ENCODE assay signal across 20 cellular contexts in the genomic region with DNA sequence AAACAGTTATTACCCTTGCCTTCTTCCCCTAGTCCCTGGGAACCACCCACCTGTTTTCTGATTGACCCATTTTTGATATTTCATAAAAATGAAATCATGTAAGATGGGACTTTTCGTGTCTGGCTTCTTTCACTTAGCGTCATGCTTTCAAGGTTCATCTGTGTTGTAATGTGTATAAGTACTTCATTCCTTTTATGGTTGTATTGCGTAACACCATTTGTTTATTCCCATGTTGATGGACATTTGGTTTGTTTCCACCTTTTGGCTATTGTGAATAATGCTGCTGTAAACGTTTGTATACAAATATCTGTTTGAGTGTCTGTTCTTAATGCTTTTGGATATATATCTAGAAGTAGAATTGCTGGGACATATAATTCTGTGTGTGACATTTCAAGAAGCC.
DNase-seq lines count a peak whose midpoint lies in the region; ATAC-seq, FAIRE-seq and TF ChIP-seq lines count a peak whose summit lies in the region.
"Had no signal": no experiment of that assay in that cellular context is flagged by ENCODE, and none has a peak within 500 bp of the region (broad histone marks: within the 10 kb centered on the region; RNA-seq: fewer than 3 reads in every experiment).

No MANE protein-coding gene starts in this region.

- H3K4me1 ChIP-seq in A549 = no peaks in the 10 kb centered on the region
- H3K4me1 ChIP-seq: Caco-2, HAP-1 had no signal

- no peak overlapping the region for H3K4me3 Mint-ChIP-seq in stimulated activated effector memory CD8-positive, alpha-beta T cell treated with anti-CD3 and anti-CD28 coated beads, Interleukin-12 subunit alpha, Interleukin-12 subunit beta, amount 100 ng/mL, for 72 hours
- H3K4me3 Mint-ChIP-seq: CD4-positive, alpha-beta T cell; GM23338; HFFc6; IgD-negative memory B cell had no signal

- no peaks in the 10 kb centered on the region for H3K9me3 ChIP-seq in A549
- H3K9me3 ChIP-seq: Caco-2, HAP-1 had no signal

- DNase-seq in A549 (ENCODE audit: low read depth in 1 of 2, low spot score in 1 of 2) (no peak), H54 (ENCODE audit: insufficient read length, low spot score) (no peak), bronchial epithelial cell (ENCODE audit: low read depth) (peak; percentile 1), putamen (ENCODE audit: low spot score) (no peak), UCSD-AML1 (lab: John Stamatoyannopoulos, UW; ENCODE audit: unreplicated experiment) (no peak)
- DNase-seq in stimulated activated effector memory CD8-positive, alpha-beta T cell treated with anti-CD3 and anti-CD28 coated beads, Interleukin-12 subunit alpha, Interleukin-12 subunit beta, amount 100 ng/mL, for 72 hours (ENCODE audit: low spot score in 2 of 2) = no peak
- DNase-seq: AML-193; Caco-2; CD4-positive, alpha-beta T cell; DMS79 treated with DMSO at 0.1 percent for 48 hours; GF-D8; HFFc6 had no signal

- no peaks in the 10 kb centered on the region for H3K36me3 Mint-ChIP-seq in stimulated activated effector memory CD8-positive, alpha-beta T cell treated with anti-CD3 and anti-CD28 coated beads, Interleukin-12 subunit alpha, Interleukin-12 subunit beta, amount 100 ng/mL, for 72 hours
- H3K36me3 Mint-ChIP-seq: IgD-negative memory B cell had no signal

- TF ChIP-seq EP300 in A549 (IDR thresholded peaks at IDR 0.05) (no peak), Ishikawa (IDR thresholded peaks at IDR 0.05; ENCODE audit: borderline replicate concordance) (no peak)

- CTCF ChIA-PET in A549 (lab: Yijun Ruan, JAX) = no interaction called here

- no peaks in the 10 kb centered on the region for H3K27me3 ChIP-seq in bronchial epithelial cell (ENCODE audit: control insufficient read depth, insufficient read depth, low read length)

- ATAC-seq in A549 = no peak
- no peak for ATAC-seq in stimulated activated effector memory CD8-positive, alpha-beta T cell treated with anti-CD3 and anti-CD28 coated beads, Interleukin-12 subunit alpha, Interleukin-12 subunit beta, amount 100 ng/mL, for 72 hours
- ATAC-seq: GM23338 had no signal

- 5% methylated on average over 4 of the region's 4 CpGs for WGBS in A549 (ENCODE audit: missing lambda C conversion rate)

- no peaks in the 10 kb centered on the region for H3K36me3 ChIP-seq in bronchial epithelial cell (ENCODE audit: control insufficient read depth, insufficient read depth, low read length)
- H3K36me3 ChIP-seq: HAP-1 had no signal

- H3K4me2 ChIP-seq in A549 = no peak overlapping the region
- H3K4me2 ChIP-seq: GM23338, KMS-11 had no signal

- no peak for TF ChIP-seq POLR2A in A549 (IDR thresholded peaks at IDR 0.05; ENCODE audit: low read length)
- no peak for TF ChIP-seq POLR2A in H54 (IDR thresholded peaks at IDR 0.05; ENCODE audit: low read depth, low read length)

- H3K27ac ChIP-seq in A549 = no peak overlapping the region
- H3K27ac ChIP-seq: C4-2B, HL-60, KMS-11 had no signal

- no peaks in the 10 kb centered on the region for H3K4me1 Mint-ChIP-seq in stimulated activated effector memory CD8-positive, alpha-beta T cell treated with anti-CD3 and anti-CD28 coated beads, Interleukin-12 subunit alpha, Interleukin-12 subunit beta, amount 100 ng/mL, for 72 hours
- H3K4me1 Mint-ChIP-seq: GM23338, IgD-negative memory B cell had no signal

- TF ChIP-seq CTCF in A549 (IDR thresholded peaks at IDR 0.05) (no peak), bronchial epithelial cell (IDR thresholded peaks at IDR 0.05; ENCODE audit: insufficient read depth, low read length, severe bottlenecking) (no peak)

- H3K9me3 Mint-ChIP-seq in stimulated activated effector memory CD8-positive, alpha-beta T cell treated with anti-CD3 and anti-CD28 coated beads, Interleukin-12 subunit alpha, Interleukin-12 subunit beta, amount 100 ng/mL, for 72 hours = peaks cover 10% of the 10 kb centered on the region
- H3K9me3 Mint-ChIP-seq: CD4-positive, alpha-beta T cell; GM23338 had no signal

- FAIRE-seq in A549 (lab: Jason Lieb, UNC) (no peak), H54 (lab: Jason Lieb, UNC) (peak; percentile 11), bronchial epithelial cell (lab: Jason Lieb, UNC) (no peak)
- FAIRE-seq: D721Med had no signal

- POLR2A ChIA-PET in A549 (lab: Yijun Ruan, JAX) = no interaction called here

- no peak overlapping the region for H3K27ac Mint-ChIP-seq in stimulated activated effector memory CD8-positive, alpha-beta T cell treated with anti-CD3 and anti-CD28 coated beads, Interleukin-12 subunit alpha, Interleukin-12 subunit beta, amount 100 ng/mL, for 72 hours
- H3K27ac Mint-ChIP-seq: CD4-positive, alpha-beta T cell; GM23338; HFFc6; IgD-negative memory B cell had no signal

- TF ChIP-seq RAD21 in A549 (conservative IDR thresholded peaks at IDR 0.05 in 1 of 2, IDR thresholded peaks at IDR 0.05 in 1 of 2) (no peak), Ishikawa (IDR thresholded peaks at IDR 0.05; ENCODE audit: low read depth) (no peak)

- H3K4me3 ChIP-seq in A549 (no peak overlapping the region), bronchial epithelial cell (ENCODE audit: low read depth, low read length) (no peak overlapping the region)
- H3K4me3 ChIP-seq: GM23338, HAP-1 had no signal

TF ChIP-seq in A549, 52 proteins besides CTCF, POLR2A, EP300 and RAD21:
- peak; percentile 18 to 54; a peak in 2 of 4 replicates for TF ChIP-seq CEBPB (IDR thresholded peaks at IDR 0.05)
- TF ChIP-seq SREBF2 (IDR thresholded peaks at IDR 0.05) = no peak

TF ChIP-seq in Ishikawa, 13 proteins besides CTCF, POLR2A, EP300 and RAD21:
- TF ChIP-seq NFIC (IDR thresholded peaks at IDR 0.05) = no peak
- no peak for TF ChIP-seq EGR1 (IDR thresholded peaks at IDR 0.05)
- no peak for TF ChIP-seq TAF1 (IDR thresholded peaks at IDR 0.05; ENCODE audit: low read depth)
- TF ChIP-seq CEBPB (IDR thresholded peaks at IDR 0.05) = peak; percentile 71
- no peak for TF ChIP-seq TEAD4 (IDR thresholded peaks at IDR 0.05)
- no peak for TF ChIP-seq TCF12 (IDR thresholded peaks at IDR 0.05; ENCODE audit: low read depth)
